Comparison of ENCODE assay signal across 17 cellular contexts in the genomic region with DNA sequence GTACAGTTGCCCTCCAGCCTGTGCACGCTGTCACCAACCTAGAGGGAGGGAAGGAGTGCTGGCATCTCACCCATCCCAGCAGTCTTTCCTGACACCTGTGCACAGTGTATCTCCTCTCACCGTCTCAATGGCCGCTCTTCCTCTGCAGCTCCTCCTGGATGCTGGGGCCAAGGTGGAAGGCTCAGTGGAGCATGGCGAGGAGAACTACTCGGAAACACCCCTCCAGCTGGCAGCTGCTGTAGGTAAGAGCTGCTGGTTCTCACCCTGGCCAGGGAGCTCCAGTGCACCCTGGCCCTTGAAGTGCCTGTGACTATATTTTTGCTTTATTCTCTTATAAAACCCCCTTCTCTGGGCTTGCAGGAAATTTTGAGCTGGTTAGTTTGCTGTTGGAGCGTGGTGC.
DNase-seq lines count a peak whose midpoint lies in the region.
"Had no signal": no experiment of that assay in that cellular context is flagged by ENCODE, and none has a peak within 500 bp of the region (broad histone marks: within the 10 kb centered on the region; RNA-seq: fewer than 3 reads in every experiment).

No MANE protein-coding gene starts in this region.

- H3K4me1 ChIP-seq in neuronal stem cell (ENCODE audit: control insufficient read depth in 2 of 2, insufficient read depth in 1 of 2, low read depth in 1 of 2, low read length in 2 of 2) = peaks cover 2 to 3% of the 10 kb centered on the region in 2 donors
- H3K4me1 ChIP-seq in CD4-positive, alpha-beta memory T cell (ENCODE audit: insufficient read depth, low read length) = no peaks in the 10 kb centered on the region
- H3K4me1 ChIP-seq: A549 had no signal

- peak; percentile 20 for DNase-seq in NCI-H2171 treated with DMSO at 0.1 percent for 48 hours (lab: John Stamatoyannopoulos, UW)
- DNase-seq in NCI-H2171 (lab: John Stamatoyannopoulos, UW) = no peak
- peak; percentile 22 for DNase-seq in DMS79 (lab: John Stamatoyannopoulos, UW)
- DNase-seq in neuronal stem cell (ENCODE audit: low spot score) = no peak
- no peak for DNase-seq in DMS153 (lab: John Stamatoyannopoulos, UW)
- no peak for DNase-seq in CD4-positive, alpha-beta memory T cell
- DNase-seq: AML-193; CD4-positive, alpha-beta T cell; CD8-positive, alpha-beta memory T cell; COR-L47; DMS 273 treated with DMSO at 0.1 percent for 48 hours; GF-D8 had no signal

- peak overlapping the region; percentile 25 for H3K18ac ChIP-seq in neuronal stem cell (ENCODE audit: low read length)

- no peak overlapping the region for H3K4me3 Mint-ChIP-seq in CD4-positive, alpha-beta memory T cell
- H3K4me3 Mint-ChIP-seq: B cell; CD4-positive, alpha-beta T cell; CD8-positive, alpha-beta memory T cell had no signal

- H3K4me1 Mint-ChIP-seq in CD4-positive, alpha-beta memory T cell = no peaks in the 10 kb centered on the region
- H3K4me1 Mint-ChIP-seq: B cell; CD8-positive, alpha-beta memory T cell had no signal

- no peak overlapping the region for H3K14ac ChIP-seq in neuronal stem cell (ENCODE audit: low read length)

- no peaks in the 10 kb centered on the region for H3K9me3 ChIP-seq in neuronal stem cell (replicated peaks in 1 of 2; ENCODE audit: control insufficient read depth in 2 of 2, insufficient read depth in 1 of 2, low read depth in 1 of 2, low read length in 2 of 2)
- H3K9me3 ChIP-seq in CD4-positive, alpha-beta memory T cell (ENCODE audit: control insufficient read depth in 1 of 2, low read length in 2 of 2) = no peaks in the 10 kb centered on the region
- H3K9me3 ChIP-seq: A549; BLaER1 treated with 17β-estradiol and CSF1 and Interleukin-3, amounts not matched to agents 10 nM and 100 nM had no signal

- intact Hi-C loops in CD4-positive, alpha-beta memory T cell (cut with micrococcal nuclease) = no loop called here

- no peak overlapping the region for H2BK15ac ChIP-seq in neuronal stem cell (ENCODE audit: low read length)

- CTCF ChIA-PET in CD4-positive, alpha-beta memory T cell (lab: Charles Lee; ENCODE audit: partially characterized antibody) = interaction anchor here (0.7 to 8.0 kb wide), 3 partner anchors 10 to 483 kb away, joined by 3 to 35 read pairs (median 3); no protein-coding TSS in a partner anchor

- peak overlapping the region; percentile 70 for H3K23ac ChIP-seq in neuronal stem cell (ENCODE audit: low read depth, low read length, poor library complexity)

- no peak overlapping the region for H3K4me3 ChIP-seq in neuronal stem cell (ENCODE audit: low read length in 2 of 2)
- no peak overlapping the region for H3K4me3 ChIP-seq in CD4-positive, alpha-beta memory T cell (ENCODE audit: low read length in 2 of 2)
- H3K4me3 ChIP-seq: A549; BLaER1 treated with 17β-estradiol and CSF1 and Interleukin-3, amounts not matched to agents 10 nM and 100 nM had no signal

- no peak overlapping the region for H2AK5ac ChIP-seq in neuronal stem cell (ENCODE audit: low read depth, low read length)

- POLR2A ChIA-PET in CD4-positive, alpha-beta memory T cell (lab: Charles Lee; ENCODE audit: partially characterized antibody) = no interaction called here

- no peak overlapping the region for H3K4ac ChIP-seq in neuronal stem cell (ENCODE audit: low read length)

- H3K36me3 ChIP-seq in neuronal stem cell (replicated peaks in 1 of 2; ENCODE audit: control insufficient read depth in 2 of 2, insufficient read depth in 2 of 2, low read length in 2 of 2) = peaks cover 0 to 2% of the 10 kb centered on the region in 2 donors
- H3K36me3 ChIP-seq in CD4-positive, alpha-beta memory T cell (ENCODE audit: insufficient read depth, low read length) = peaks cover 10% of the 10 kb centered on the region

- no CpG with 5 or more reads among the region's 6 CpGs for WGBS in neuronal stem cell (ENCODE audit: extremely low coverage in 2 of 2, insufficient read length in 2 of 2, insufficient replicate concordance in 1 of 2), 2 donors

- H3K79me1 ChIP-seq in neuronal stem cell (ENCODE audit: low read depth, low read length) = no peaks in the 10 kb centered on the region

- H4K8ac ChIP-seq in neuronal stem cell (ENCODE audit: low read depth, low read length) = no peak overlapping the region

- H4K91ac ChIP-seq in neuronal stem cell (ENCODE audit: low read depth, low read length, poor library complexity) = no peak overlapping the region

- H3K27ac ChIP-seq in neuronal stem cell (replicated peaks; ENCODE audit: low read length) = no peak overlapping the region
- no peak overlapping the region for H3K27ac ChIP-seq in CD4-positive, alpha-beta memory T cell (ENCODE audit: low read depth, low read length)
- H3K27ac ChIP-seq: 22Rv1; A549; BLaER1 treated with 17β-estradiol and CSF1 and Interleukin-3, amounts not matched to agents 10 nM and 100 nM; C4-2B had no signal

- peaks cover 46 to 62% of the 10 kb centered on the region in 2 donors for H3K36me3 Mint-ChIP-seq in CD4-positive, alpha-beta memory T cell

- no peak overlapping the region for H3K4me2 ChIP-seq in neuronal stem cell (ENCODE audit: insufficient read depth, low read length, poor library complexity, severe bottlenecking)
- H3K4me2 ChIP-seq: A549; BLaER1 treated with 17β-estradiol and CSF1 and Interleukin-3, amounts not matched to agents 10 nM and 100 nM had no signal

- no peak overlapping the region for H3K27ac Mint-ChIP-seq in CD4-positive, alpha-beta memory T cell
- H3K27ac Mint-ChIP-seq: B cell; CD4-positive, alpha-beta T cell; CD8-positive, alpha-beta memory T cell had no signal

- H3K27me3 ChIP-seq in neuronal stem cell (ENCODE audit: control insufficient read depth in 3 of 3, insufficient read depth in 3 of 3, low read depth in 1 of 3, low read length in 3 of 3) = no peaks in the 10 kb centered on the region
- no peaks in the 10 kb centered on the region for H3K27me3 ChIP-seq in CD4-positive, alpha-beta memory T cell (ENCODE audit: insufficient read depth, low read length)
- H3K27me3 ChIP-seq: BLaER1 treated with 17β-estradiol and CSF1 and Interleukin-3, amounts not matched to agents 10 nM and 100 nM had no signal

- no peak overlapping the region for H2BK5ac ChIP-seq in neuronal stem cell (ENCODE audit: low read length)

- no peak overlapping the region for H2AFZ ChIP-seq in neuronal stem cell (ENCODE audit: low read length)

- no peaks in the 10 kb centered on the region for H3K9me3 Mint-ChIP-seq in CD4-positive, alpha-beta memory T cell
- H3K9me3 Mint-ChIP-seq: CD4-positive, alpha-beta T cell; CD8-positive, alpha-beta memory T cell had no signal

- no peaks in the 10 kb centered on the region for H3K27me3 Mint-ChIP-seq in CD4-positive, alpha-beta memory T cell
- H3K27me3 Mint-ChIP-seq: CD4-positive, alpha-beta T cell had no signal

- no peak overlapping the region for H2BK12ac ChIP-seq in neuronal stem cell (ENCODE audit: low read length)

- no peak overlapping the region for H2BK120ac ChIP-seq in neuronal stem cell (ENCODE audit: low read depth, low read length)

- peak overlapping the region; percentile 6 for H3K9ac ChIP-seq in neuronal stem cell (ENCODE audit: low read depth, low read length, poor library complexity)
- H3K9ac ChIP-seq: BLaER1 treated with 17β-estradiol and CSF1 and Interleukin-3, amounts not matched to agents 10 nM and 100 nM had no signal

Comparison
In these comparisons a context has a peak if more than half of its experiments do, and no peak if none do; other contexts are left out.
1. DNase-seq: peak in NCI-H2171 treated with DMSO at 0.1 percent for 48 hours (single experiment) and DMS79 (single experiment); none in NCI-H2171 (single experiment), neuronal stem cell (single experiment), DMS153 (single experiment) and CD4-positive, alpha-beta memory T cell (0 of 5).